ENCODE assay signal across 1 cellular context in genomic region chr2:241645056-241645914, GRCh38.
TF ChIP-seq lines count a peak whose summit lies in the region.

No MANE protein-coding gene starts in this region.

TF ChIP-seq in HepG2, 621 proteins besides CTCF, POLR2A, EP300 and RAD21 (continued from another document and continues in another):
- TF ChIP-seq TRAFD1 (CRISPR knock-in tag; IDR thresholded peaks at IDR 0.05; ENCODE audit: borderline replicate concordance): peak; percentile 92; the same call in 1 of the 2 replicates
- peak; percentile 90; the same call in 1 of the 2 replicates for TF ChIP-seq SPEN (CRISPR knock-in tag; IDR thresholded peaks at IDR 0.05; ENCODE audit: low read depth)
- 0 out of 2 replicates have a peak, but pooled peaks have one; percentile 14 for TF ChIP-seq ZFP1 (CRISPR knock-in tag; IDR thresholded peaks at IDR 0.05)
- TF ChIP-seq ZBTB38 (CRISPR knock-in tag; IDR thresholded peaks at IDR 0.05): peak; percentile 96
- peak; percentile 9; the same call in 1 of the 2 replicates for TF ChIP-seq ZSCAN31 (CRISPR knock-in tag; IDR thresholded peaks at IDR 0.05; ENCODE audit: low read depth)
- TF ChIP-seq ZNF781 (CRISPR knock-in tag; IDR thresholded peaks at IDR 0.05; ENCODE audit: borderline replicate concordance, not compliant biosample characterization): no peak
- TF ChIP-seq ZNF432 (CRISPR knock-in tag; IDR thresholded peaks at IDR 0.05; ENCODE audit: borderline replicate concordance): no peak
- no peak for TF ChIP-seq NFIC (IDR thresholded peaks at IDR 0.05; ENCODE audit: low read length)
- peak; percentile 88; the same call in 1 of the 2 replicates for TF ChIP-seq ZSCAN5A (CRISPR knock-in tag; IDR thresholded peaks at IDR 0.05; ENCODE audit: borderline replicate concordance)
- TF ChIP-seq NR2F2 (IDR thresholded peaks at IDR 0.05; ENCODE audit: borderline replicate concordance, low read depth): no peak
- TF ChIP-seq ZNF44 (CRISPR knock-in tag; IDR thresholded peaks at IDR 0.05): peak; percentile 88; the same call in 1 of the 2 replicates
- 0 out of 2 replicates have a peak, but pooled peaks have one; percentile 53 for TF ChIP-seq RCOR2 (CRISPR knock-in tag; IDR thresholded peaks at IDR 0.05)
- TF ChIP-seq ZFY (CRISPR knock-in tag; IDR thresholded peaks at IDR 0.05): peak; percentile 41; the same call in 1 of the 2 replicates
- TF ChIP-seq SNAI1 (CRISPR knock-in tag; IDR thresholded peaks at IDR 0.05; ENCODE audit: borderline replicate concordance): no peak
- TF ChIP-seq ETV5 (CRISPR knock-in tag; IDR thresholded peaks at IDR 0.05; ENCODE audit: borderline replicate concordance): peak; percentile 41; the same call in 1 of the 2 replicates
- TF ChIP-seq FOSL1 (CRISPR knock-in tag; IDR thresholded peaks at IDR 0.05; ENCODE audit: borderline replicate concordance): no peak
- TF ChIP-seq ZNF546 (CRISPR knock-in tag; conservative IDR thresholded peaks at IDR 0.05): no peak
- peak; percentile 61 for TF ChIP-seq POLR2G (IDR thresholded peaks at IDR 0.05; ENCODE audit: low read depth, low read length)
- TF ChIP-seq REPIN1 (CRISPR knock-in tag; IDR thresholded peaks at IDR 0.05; ENCODE audit: borderline replicate concordance, low read depth): peak; percentile 82; the same call in 1 of the 2 replicates
- TF ChIP-seq EHMT2 (IDR thresholded peaks at IDR 0.05; ENCODE audit: borderline replicate concordance, low read depth, low read length): no peak
- TF ChIP-seq MED8 (CRISPR knock-in tag; IDR thresholded peaks at IDR 0.05; ENCODE audit: insufficient replicate concordance): no peak
- peak; percentile 91; the same call in 1 of the 2 replicates for TF ChIP-seq ZNF264 (CRISPR knock-in tag; IDR thresholded peaks at IDR 0.05)
- no peak for TF ChIP-seq TIGD3 (CRISPR knock-in tag; IDR thresholded peaks at IDR 0.05; ENCODE audit: borderline replicate concordance)
- TF ChIP-seq ARNT (IDR thresholded peaks at IDR 0.05): no peak
- TF ChIP-seq NRL (CRISPR knock-in tag; IDR thresholded peaks at IDR 0.05; ENCODE audit: borderline replicate concordance): peak; percentile 54; the same call in 1 of the 2 replicates
- TF ChIP-seq ZMYM2 (CRISPR knock-in tag; IDR thresholded peaks at IDR 0.05): peak; percentile 63
- TF ChIP-seq ZNF260 (CRISPR knock-in tag; IDR thresholded peaks at IDR 0.05; ENCODE audit: borderline replicate concordance, low read depth): no peak
- 0 out of 2 replicates have a peak, but pooled peaks have one; percentile 62 for TF ChIP-seq ZNF33B (CRISPR knock-in tag; IDR thresholded peaks at IDR 0.05)
- TF ChIP-seq ZFAT (CRISPR knock-in tag; conservative IDR thresholded peaks at IDR 0.05): no peak
- TF ChIP-seq ZNF224 (CRISPR knock-in tag; IDR thresholded peaks at IDR 0.05): peak; percentile 69; the same call in 1 of the 2 replicates
- TF ChIP-seq ZNF350 (CRISPR knock-in tag; IDR thresholded peaks at IDR 0.05; ENCODE audit: borderline replicate concordance, low read depth): peak; percentile 63; the same call in 1 of the 2 replicates
- peak; percentile 92 for TF ChIP-seq HMGXB3 (CRISPR knock-in tag; IDR thresholded peaks at IDR 0.05; ENCODE audit: borderline replicate concordance)
- TF ChIP-seq BHLHE40 (IDR thresholded peaks at IDR 0.05; ENCODE audit: low read length): peak; percentile 78
- TF ChIP-seq ZKSCAN1 (IDR thresholded peaks at IDR 0.05; ENCODE audit: low read length): no peak; the same call in 1 of the 2 replicates
- no peak for TF ChIP-seq HHEX (CRISPR knock-in tag; IDR thresholded peaks at IDR 0.05)
- no peak for TF ChIP-seq ZNF382 (CRISPR knock-in tag; IDR thresholded peaks at IDR 0.05; ENCODE audit: borderline replicate concordance)
- no peak for TF ChIP-seq ZNF180 (CRISPR knock-in tag; IDR thresholded peaks at IDR 0.05; ENCODE audit: borderline replicate concordance, low read depth)
- peak; percentile 16; the same call in 1 of the 2 replicates for TF ChIP-seq SMAD3 (CRISPR knock-in tag; IDR thresholded peaks at IDR 0.05)
- no peak for TF ChIP-seq SMARCE1 (IDR thresholded peaks at IDR 0.05; ENCODE audit: borderline replicate concordance)
- TF ChIP-seq CREBL2 (CRISPR knock-in tag; IDR thresholded peaks at IDR 0.05; ENCODE audit: borderline replicate concordance): no peak; the same call in 1 of the 2 replicates
- no peak for TF ChIP-seq CERS6 (CRISPR knock-in tag; IDR thresholded peaks at IDR 0.05)
- TF ChIP-seq ZSCAN29 (CRISPR knock-in tag; conservative IDR thresholded peaks at IDR 0.05): peak; percentile 55; the same call in 1 of the 2 replicates
- no peak for TF ChIP-seq CBX1 (IDR thresholded peaks at IDR 0.05; ENCODE audit: low read depth)
- peak; percentile 50; the same call in 1 of the 2 replicates for TF ChIP-seq KLF6 (CRISPR knock-in tag; IDR thresholded peaks at IDR 0.05)
- no peak for TF ChIP-seq DBP (CRISPR knock-in tag; IDR thresholded peaks at IDR 0.05; ENCODE audit: not compliant biosample characterization)
- TF ChIP-seq NFE2L1 (CRISPR knock-in tag; IDR thresholded peaks at IDR 0.05; ENCODE audit: borderline replicate concordance): no peak
- no peak; the same call in 1 of the 2 replicates for TF ChIP-seq GATA4 (IDR thresholded peaks at IDR 0.05; ENCODE audit: borderline replicate concordance, low read depth)
- no peak for TF ChIP-seq ZNF17 (CRISPR knock-in tag; IDR thresholded peaks at IDR 0.05)
- no peak for TF ChIP-seq ISX (CRISPR knock-in tag; conservative IDR thresholded peaks at IDR 0.05)
- TF ChIP-seq THAP7 (CRISPR knock-in tag; IDR thresholded peaks at IDR 0.05): peak; percentile 81; the same call in 1 of the 2 replicates
- no peak for TF ChIP-seq JUNB (CRISPR knock-in tag; IDR thresholded peaks at IDR 0.05; ENCODE audit: borderline replicate concordance)
- TF ChIP-seq ZNF639 (CRISPR knock-in tag; conservative IDR thresholded peaks at IDR 0.05): no peak
- no peak for TF ChIP-seq ZNF33A (CRISPR knock-in tag; IDR thresholded peaks at IDR 0.05; ENCODE audit: borderline replicate concordance)
- TF ChIP-seq ZNF598 (CRISPR knock-in tag; IDR thresholded peaks at IDR 0.05; ENCODE audit: borderline replicate concordance): peak; percentile 65; the same call in 1 of the 2 replicates
- TF ChIP-seq ZNF567 (CRISPR knock-in tag; IDR thresholded peaks at IDR 0.05; ENCODE audit: borderline replicate concordance): no peak; the same call in 1 of the 2 replicates
- TF ChIP-seq STAT5B (CRISPR knock-in tag; IDR thresholded peaks at IDR 0.05): no peak
- TF ChIP-seq SMAD9 (CRISPR knock-in tag; IDR thresholded peaks at IDR 0.05): 0 out of 2 replicates have a peak, but pooled peaks have one; percentile 62
- no peak for TF ChIP-seq SKI (IDR thresholded peaks at IDR 0.05; ENCODE audit: partially characterized antibody)
- no peak for TF ChIP-seq HNRNPLL (IDR thresholded peaks at IDR 0.05; ENCODE audit: low read depth, low read length, poor library complexity, severe bottlenecking)
- TF ChIP-seq ZNF816 (CRISPR knock-in tag; IDR thresholded peaks at IDR 0.05; ENCODE audit: borderline replicate concordance): no peak; the same call in 1 of the 2 replicates
- TF ChIP-seq ZBTB42 (CRISPR knock-in tag; IDR thresholded peaks at IDR 0.05): peak; percentile 92; the same call in 1 of the 2 replicates
- TF ChIP-seq ATF1 (CRISPR knock-in tag; IDR thresholded peaks at IDR 0.05): peak; percentile 60; the same call in 1 of the 2 replicates
- peak; percentile 70; the same call in 1 of the 2 replicates for TF ChIP-seq KMT2B (CRISPR knock-in tag; IDR thresholded peaks at IDR 0.05)
- TF ChIP-seq FLYWCH1 (CRISPR knock-in tag; IDR thresholded peaks at IDR 0.05): no peak
